Comparison of ENCODE assay signal across 9 cellular contexts in genomic region chr20:46438156-46438750, GRCh38. TPM values are rescaled to one million over a fixed set of nuclear protein-coding genes. Genes with fewer than 3 reads are reported as not detected.
DNase-seq lines count a peak whose midpoint lies in the region; ATAC-seq, FAIRE-seq and TF ChIP-seq lines count a peak whose summit lies in the region.
"Had no signal": no experiment of that assay in that cellular context is flagged by ENCODE, and none has a peak within 500 bp of the region (broad histone marks: within the 10 kb centered on the region; RNA-seq: fewer than 3 reads in every experiment).

No MANE protein-coding gene starts in this region.

- ATAC-seq in T-helper 17 cell, result peak; percentile 49
- no peak for ATAC-seq in GM21423 (IDR thresholded peaks at IDR 0.05; ENCODE audit: unreplicated experiment)

- no peak for TF ChIP-seq POLR2A in thyroid gland (IDR thresholded peaks at IDR 0.05)

- TF ChIP-seq CTCF in thyroid gland (IDR thresholded peaks at IDR 0.05), result peak in 1 of 6 experiments; percentile 22

- peaks cover 2% of the 10 kb centered on the region for H3K36me3 Mint-ChIP-seq in T-helper 17 cell (ENCODE audit: low read depth)

- peak; percentile 46 for DNase-seq in 8988T
- peak; percentile 66 for DNase-seq in ELR (ENCODE audit: low read depth)
- peak; percentile 61 for DNase-seq in NCI-H146 (lab: John Stamatoyannopoulos, UW)
- DNase-seq in T-helper 17 cell, result no peak
- peak; percentile 64 to 76 for DNase-seq in frontal cortex (ENCODE audit: low spot score in 2 of 2)
- peak; percentile 1 to 6 for DNase-seq in thyroid gland
- DNase-seq in activated T-cell treated with anti-CD3 and anti-CD28 coated beads for 4 hours, result no peak

- H3K9me3 ChIP-seq in T-helper 17 cell (ENCODE audit: control insufficient read depth, low read length, poor library complexity, severe bottlenecking) (no peaks in the 10 kb centered on the region), thyroid gland (no peaks in the 10 kb centered on the region)

- no peak overlapping the region for H3K4me3 Mint-ChIP-seq in T-helper 17 cell

- H3K27me3 Mint-ChIP-seq in T-helper 17 cell, result peaks cover 39% of the 10 kb centered on the region

- H3K27me3 ChIP-seq in thyroid gland, result no peaks in the 10 kb centered on the region

- H3K27ac ChIP-seq in thyroid gland, result no peak overlapping the region

- no peaks in the 10 kb centered on the region for H3K4me1 Mint-ChIP-seq in T-helper 17 cell

- no peaks in the 10 kb centered on the region for H3K36me3 ChIP-seq in thyroid gland

- no peaks in the 10 kb centered on the region for H3K4me1 ChIP-seq in thyroid gland

- peak; percentile 51 for FAIRE-seq in frontal cortex (lab: Jason Lieb, UNC)
- FAIRE-seq: colon had no signal

- H3K4me3 ChIP-seq in thyroid gland (replicated peaks in 1 of 3), result no peak overlapping the region

- intact Hi-C loops in thyroid gland (cut with DNase I), result no loop called here

- WGBS in thyroid gland, 2 donors, result 58 to 63% methylated on average over 4 of the region's 4 CpGs

- no peak overlapping the region for H3K27ac Mint-ChIP-seq in T-helper 17 cell

RNA-seq across cellular contexts. Expression of gene ELMO2, which starts 31.8 kb away (rescaled TPM):
- total RNA-seq in T-helper 17 cell (100 to 1,000 TPM; 104 to 107 TPM), frontal cortex (43.2 TPM), thyroid gland (10 to 100 TPM; 47.0 to 60.6 (median 54.6) TPM)

Comparison
In these comparisons a context has a peak if more than half of its experiments do, and no peak if none do; other contexts are left out.
1. DNase-seq: peak in 8988T (single experiment), ELR (single experiment), NCI-H146 (single experiment), frontal cortex (2 of 2) and thyroid gland (2 of 2); none in T-helper 17 cell (0 of 3) and activated T-cell treated with anti-CD3 and anti-CD28 coated beads for 4 hours (single experiment).